ENCODE assay signal across 8 cellular contexts in the genomic region with DNA sequence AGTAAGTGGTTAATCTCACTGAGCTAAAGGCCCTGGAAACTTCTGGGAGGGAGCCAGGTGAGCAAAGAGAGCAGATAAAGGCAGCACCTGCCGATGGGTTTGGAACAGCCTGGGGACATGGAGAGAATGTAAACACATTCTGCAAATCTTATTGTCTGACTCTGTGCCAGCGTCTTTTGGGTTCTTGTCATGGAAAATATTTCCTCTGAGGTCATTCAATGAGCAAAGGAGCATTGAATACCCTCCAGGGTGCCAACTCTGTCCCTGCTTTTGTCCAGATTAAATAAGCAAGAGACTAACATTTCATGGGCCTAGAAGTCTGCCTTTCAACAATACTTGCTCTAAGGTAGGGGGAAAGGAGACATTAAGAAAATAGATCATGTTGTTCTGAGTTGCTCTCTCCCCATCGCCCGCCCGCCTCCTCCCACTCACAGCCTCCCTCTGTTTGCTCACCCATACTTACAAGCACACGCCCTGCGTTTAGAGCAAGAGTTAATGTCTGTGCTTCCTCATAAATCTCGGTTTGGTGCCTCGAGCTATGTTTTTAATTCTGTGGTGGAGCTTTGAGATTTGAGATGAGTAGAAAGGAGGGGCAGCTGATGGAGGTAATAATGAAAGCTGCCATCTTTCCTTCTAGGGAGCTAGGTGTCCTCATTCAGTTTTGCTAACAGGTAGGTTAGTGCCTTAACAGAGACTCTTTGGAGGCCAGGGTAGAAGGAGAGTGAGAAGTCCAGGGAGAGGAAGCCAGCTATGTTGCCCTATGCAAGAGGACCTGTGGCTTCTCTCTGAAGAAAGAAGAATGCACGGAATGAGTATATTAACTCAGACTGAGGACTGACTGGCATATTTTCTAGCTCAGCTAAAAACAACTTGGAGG.
DNase-seq lines count a peak whose midpoint lies in the region; ATAC-seq lines count a peak whose summit lies in the region.

No MANE protein-coding gene starts in this region.

- H3K9me3 Mint-ChIP-seq in activated T-cell treated with anti-CD3 and anti-CD28 coated beads, Interleukin-2, amount 50 U/mL, for 4 hours = no peaks in the 10 kb centered on the region

- DNase-seq in DMS53 (lab: John Stamatoyannopoulos, UW) = peak; percentile 81
- peak; percentile 53 for DNase-seq in NCI-H128 (lab: John Stamatoyannopoulos, UW; ENCODE audit: unreplicated experiment)
- peak; percentile 8 for DNase-seq in activated T-cell treated with anti-CD3 and anti-CD28 coated beads, Interleukin-2, amount 50 U/mL, for 4 hours
- peak; percentile 46 for DNase-seq in left lobe of liver (ENCODE audit: low spot score)
- no peak for DNase-seq in T-helper 17 cell

- H3K36me3 Mint-ChIP-seq in activated T-cell treated with anti-CD3 and anti-CD28 coated beads, Interleukin-2, amount 50 U/mL, for 4 hours (ENCODE audit: insufficient read depth) = no peaks in the 10 kb centered on the region
- H3K36me3 Mint-ChIP-seq in T-helper 17 cell (ENCODE audit: low read depth) = no peaks in the 10 kb centered on the region

- H3K27me3 Mint-ChIP-seq in activated T-cell treated with anti-CD3 and anti-CD28 coated beads, Interleukin-2, amount 50 U/mL, for 4 hours (ENCODE audit: low read depth) = no peaks in the 10 kb centered on the region
- H3K27me3 Mint-ChIP-seq in T-helper 17 cell = no peaks in the 10 kb centered on the region

- peaks cover 41% of the 10 kb centered on the region for H3K4me1 Mint-ChIP-seq in activated T-cell treated with anti-CD3 and anti-CD28 coated beads, Interleukin-2, amount 50 U/mL, for 4 hours (ENCODE audit: low read depth)
- H3K4me1 Mint-ChIP-seq in T-helper 17 cell = no peaks in the 10 kb centered on the region

- H3K9me3 ChIP-seq in T-helper 17 cell (ENCODE audit: control insufficient read depth, low read length, poor library complexity, severe bottlenecking) = no peaks in the 10 kb centered on the region

- peak; percentile 23 to 30 for ATAC-seq in activated T-cell treated with anti-CD3 and anti-CD28 coated beads, Interleukin-2, amount 50 U/mL, for 4 hours
- ATAC-seq in left lobe of liver = peak; percentile 66
- no peak for ATAC-seq in GM21526 (IDR thresholded peaks at IDR 0.05; ENCODE audit: low FRiP score, unreplicated experiment)
- ATAC-seq in T-helper 17 cell = no peak
- no peak for ATAC-seq in GM18868 (IDR thresholded peaks at IDR 0.05; ENCODE audit: unreplicated experiment)
- ATAC-seq in HG02763 (IDR thresholded peaks at IDR 0.05; ENCODE audit: unreplicated experiment) = no peak

- H3K27ac Mint-ChIP-seq in T-helper 17 cell = no peak overlapping the region

- no peak overlapping the region for H3K4me3 Mint-ChIP-seq in activated T-cell treated with anti-CD3 and anti-CD28 coated beads, Interleukin-2, amount 50 U/mL, for 4 hours
- no peak overlapping the region for H3K4me3 Mint-ChIP-seq in T-helper 17 cell

Comparison
In these comparisons a context has a peak if more than half of its experiments do, and no peak if none do; other contexts are left out.
1. DNase-seq: peak in DMS53 (single experiment), NCI-H128 (single experiment), activated T-cell treated with anti-CD3 and anti-CD28 coated beads, Interleukin-2, amount 50 U/mL, for 4 hours (single experiment) and left lobe of liver (single experiment); none in T-helper 17 cell (0 of 3).
2. ATAC-seq: peak in activated T-cell treated with anti-CD3 and anti-CD28 coated beads, Interleukin-2, amount 50 U/mL, for 4 hours (2 of 2) and left lobe of liver (single experiment); none in GM21526 (single experiment), T-helper 17 cell (single experiment), GM18868 (single experiment) and HG02763 (single experiment).